ENCODE assay signal across 8 cellular contexts in the genomic region with DNA sequence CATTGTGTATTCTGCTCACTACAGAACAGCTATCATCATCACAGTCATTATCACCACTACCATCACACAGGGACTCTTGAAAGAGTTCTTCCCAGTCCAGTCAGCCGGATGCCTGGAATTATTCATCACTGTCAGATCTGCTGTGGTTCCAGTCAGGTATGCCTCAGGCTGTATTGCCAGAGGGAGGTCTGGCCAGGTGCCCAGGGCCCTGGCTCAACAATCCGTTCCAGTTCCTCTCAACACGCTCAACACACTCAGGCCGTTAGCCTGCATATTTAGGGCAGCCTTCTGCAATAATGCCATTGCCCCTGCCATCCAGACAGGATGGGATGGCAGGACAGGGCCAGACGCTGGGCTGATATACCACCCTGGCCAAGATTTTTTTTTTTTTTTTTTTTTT. TPM values are rescaled to one million over a fixed set of nuclear protein-coding genes. Genes with fewer than 3 reads are reported as not detected.
A peak's percentile ranks its signal among the peaks of the same experiment; 100 is the strongest.
DNase-seq lines count a peak whose midpoint lies in the region; ATAC-seq, FAIRE-seq and TF ChIP-seq lines count a peak whose summit lies in the region.

No MANE protein-coding gene starts in this region.

- H3K9me3 ChIP-seq in A549 (no peaks in the 10 kb centered on the region), adrenal gland (replicated peaks in 1 of 3) (no peaks in the 10 kb centered on the region)

- ATAC-seq in A549: peak; percentile 65 to 70; a peak in 5 of 6 replicates
- no peak for ATAC-seq in GM21717 (IDR thresholded peaks at IDR 0.05; ENCODE audit: unreplicated experiment)
- ATAC-seq in HG03159 (IDR thresholded peaks at IDR 0.05; ENCODE audit: unreplicated experiment): no peak

- POLR2A ChIA-PET in A549 (lab: Yijun Ruan, JAX): interaction anchor here (0.7 kb wide), 1 partner anchor 37 kb away, joined by 6 read pairs; no protein-coding TSS in a partner anchor

- FAIRE-seq in A549 (lab: Jason Lieb, UNC) (no peak), islet of Langerhans (lab: Jason Lieb, UNC) (peak; percentile 86)

- H3K4me1 ChIP-seq in A549 (peaks cover 8% of the 10 kb centered on the region; the same call in 1 of the 3 replicates), adrenal gland (replicated peaks in 1 of 2) (peaks cover 0 to 13% of the 10 kb centered on the region in 2 donors)

- H3K36me3 ChIP-seq in adrenal gland (replicated peaks in 1 of 2): peaks cover 0 to 81% of the 10 kb centered on the region in 2 donors

- TF ChIP-seq EP300 in A549 (IDR thresholded peaks at IDR 0.05): no peak

- TF ChIP-seq POLR2A in A549 (IDR thresholded peaks at IDR 0.05; ENCODE audit: low read length) (no peak), adrenal gland (IDR thresholded peaks at IDR 0.05) (no peak)

- no peak for TF ChIP-seq RAD21 in A549 (conservative IDR thresholded peaks at IDR 0.05 in 1 of 2, IDR thresholded peaks at IDR 0.05 in 1 of 2)

- intact Hi-C loops in adrenal gland (cut with DNase I): no loop called here

- TF ChIP-seq CTCF in A549 (IDR thresholded peaks at IDR 0.05) (no peak), LNCaP clone FGC (IDR thresholded peaks at IDR 0.05; ENCODE audit: control insufficient read depth, extremely low read depth, insufficient read depth) (no peak), adrenal gland (IDR thresholded peaks at IDR 0.05) (no peak)

- DNase-seq in A549 (ENCODE audit: low read depth in 1 of 2, low spot score in 1 of 2): peak; percentile 28 to 31
- peak; percentile 90 for DNase-seq in LNCaP clone FGC (ENCODE audit: low read depth)
- DNase-seq in adrenal gland: peak; percentile 58 to 91 (median 87)
- no peak for DNase-seq in cortex of kidney (lab: John Stamatoyannopoulos, UW)
- DNase-seq in NK-92 treated with Interleukin-12 subunit alpha and Interleukin-12 subunit beta, amount 100 ng/mL, for 24 hours (lab: John Stamatoyannopoulos, UW): no peak

- H3K4me3 ChIP-seq in A549: no peak overlapping the region
- no peak overlapping the region for H3K4me3 ChIP-seq in LNCaP clone FGC (ENCODE audit: low read depth, low read length)
- no peak overlapping the region for H3K4me3 ChIP-seq in adrenal gland

- CTCF ChIA-PET in A549 (lab: Yijun Ruan, JAX): interaction anchor here (0.6 to 1.7 kb wide), 4 partner anchors 15 to 494 kb away, joined by 3 to 4 read pairs (median 4); a partner anchor contains a TSS

- no peak overlapping the region for H3K4me2 ChIP-seq in A549

- H3K27ac ChIP-seq in A549: no peak overlapping the region
- peak overlapping the region in 1 of 5 donors; percentile 55 for H3K27ac ChIP-seq in adrenal gland

- no peaks in the 10 kb centered on the region for H3K27me3 ChIP-seq in adrenal gland

- 68% methylated on average over 5 of the region's 5 CpGs for WGBS in A549 (ENCODE audit: missing lambda C conversion rate)
- WGBS in adrenal gland, 4 donors: 26 to 36% (median 33%) methylated on average over 5 of the region's 5 CpGs

TF ChIP-seq in A549, 52 proteins besides CTCF, POLR2A, EP300 and RAD21:
- TF ChIP-seq ZC3H11A (IDR thresholded peaks at IDR 0.05): no peak
- TF ChIP-seq SMC3 (IDR thresholded peaks at IDR 0.05): no peak
- TF ChIP-seq, protein P1, sequence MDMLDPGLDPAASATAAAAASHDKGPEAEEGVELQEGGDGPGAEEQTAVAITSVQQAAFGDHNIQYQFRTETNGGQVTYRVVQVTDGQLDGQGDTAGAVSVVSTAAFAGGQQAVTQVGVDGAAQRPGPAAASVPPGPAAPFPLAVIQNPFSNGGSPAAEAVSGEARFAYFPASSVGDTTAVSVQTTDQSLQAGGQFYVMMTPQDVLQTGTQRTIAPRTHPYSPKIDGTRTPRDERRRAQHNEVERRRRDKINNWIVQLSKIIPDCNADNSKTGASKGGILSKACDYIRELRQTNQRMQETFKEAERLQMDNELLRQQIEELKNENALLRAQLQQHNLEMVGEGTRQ (IDR thresholded peaks at IDR 0.05): no peak
- TF ChIP-seq, protein P2, sequence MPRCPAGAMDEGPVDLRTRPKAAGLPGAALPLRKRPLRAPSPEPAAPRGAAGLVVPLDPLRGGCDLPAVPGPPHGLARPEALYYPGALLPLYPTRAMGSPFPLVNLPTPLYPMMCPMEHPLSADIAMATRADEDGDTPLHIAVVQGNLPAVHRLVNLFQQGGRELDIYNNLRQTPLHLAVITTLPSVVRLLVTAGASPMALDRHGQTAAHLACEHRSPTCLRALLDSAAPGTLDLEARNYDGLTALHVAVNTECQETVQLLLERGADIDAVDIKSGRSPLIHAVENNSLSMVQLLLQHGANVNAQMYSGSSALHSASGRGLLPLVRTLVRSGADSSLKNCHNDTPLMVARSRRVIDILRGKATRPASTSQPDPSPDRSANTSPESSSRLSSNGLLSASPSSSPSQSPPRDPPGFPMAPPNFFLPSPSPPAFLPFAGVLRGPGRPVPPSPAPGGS (IDR thresholded peaks at IDR 0.05): no peak
- no peak for TF ChIP-seq TFCP2L1 (CRISPR knock-in tag; IDR thresholded peaks at IDR 0.05)
- TF ChIP-seq ZSCAN20 (CRISPR knock-in tag; IDR thresholded peaks at IDR 0.05): no peak
- no peak for TF ChIP-seq TP53 (CRISPR knock-in tag; IDR thresholded peaks at IDR 0.05)
- TF ChIP-seq CEBPB (IDR thresholded peaks at IDR 0.05): no peak
- no peak for TF ChIP-seq RFX5 (IDR thresholded peaks at IDR 0.05)
- no peak for TF ChIP-seq POLR2AphosphoS2 (conservative IDR thresholded peaks at IDR 0.05; ENCODE audit: low read length)
- no peak for TF ChIP-seq FOSL2 (IDR thresholded peaks at IDR 0.05)
- no peak for TF ChIP-seq FOSL2 (CRISPR knock-in tag; IDR thresholded peaks at IDR 0.05)
- TF ChIP-seq, protein P3, sequence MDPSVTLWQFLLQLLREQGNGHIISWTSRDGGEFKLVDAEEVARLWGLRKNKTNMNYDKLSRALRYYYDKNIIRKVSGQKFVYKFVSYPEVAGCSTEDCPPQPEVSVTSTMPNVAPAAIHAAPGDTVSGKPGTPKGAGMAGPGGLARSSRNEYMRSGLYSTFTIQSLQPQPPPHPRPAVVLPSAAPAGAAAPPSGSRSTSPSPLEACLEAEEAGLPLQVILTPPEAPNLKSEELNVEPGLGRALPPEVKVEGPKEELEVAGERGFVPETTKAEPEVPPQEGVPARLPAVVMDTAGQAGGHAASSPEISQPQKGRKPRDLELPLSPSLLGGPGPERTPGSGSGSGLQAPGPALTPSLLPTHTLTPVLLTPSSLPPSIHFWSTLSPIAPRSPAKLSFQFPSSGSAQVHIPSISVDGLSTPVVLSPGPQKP (IDR thresholded peaks at IDR 0.05; ENCODE audit: low read depth, low read length): no peak
- no peak for TF ChIP-seq MAZ (IDR thresholded peaks at IDR 0.05; ENCODE audit: borderline replicate concordance, low read depth, low read length)
- TF ChIP-seq BHLHE40 (IDR thresholded peaks at IDR 0.05; ENCODE audit: low read depth, low read length): no peak
- no peak for TF ChIP-seq NR3C1 (IDR thresholded peaks at IDR 0.05)
- TF ChIP-seq SREBF2 (IDR thresholded peaks at IDR 0.05): no peak
- no peak for TF ChIP-seq CHD4 (IDR thresholded peaks at IDR 0.05; ENCODE audit: borderline replicate concordance)

RNA-seq across cellular contexts. Expression of a gene that starts 28.6 kb away (rescaled TPM):
- polyA plus RNA-seq in A549 (2011; rRNA removed) (0.08 and 0.28 TPM in 2 replicates), A549 (2017; fragmentation: RNase III; extraction: RNeasy Plus Mini Kit Qiagen cat#74134 plus additional on column Dnase treatment) (0.22 to 0.36 TPM (median 0.25 TPM) in 3 replicates), adrenal gland (10 to 100 TPM in 1 of 3 donors, 1 to 10 TPM in 1, under 1 TPM in 1; 0.51 to 14.4 (median 9.1) TPM)
- polyA plus RNA-seq in A549 (2012; cell fraction: cytosol; rRNA removed): 0.38 and 0.41 TPM in 2 replicates
- 2.3 and 3.1 TPM in 2 replicates for polyA plus RNA-seq in A549 (2012; cell fraction: nucleus; rRNA removed)
- polyA minus RNA-seq in A549 (2011; rRNA and poly(A)+ RNA removed): not detected in 2 replicates
- total RNA-seq in adrenal gland: 1 to 10 TPM in 7 of 8 donors, under 1 TPM in 1; 0.54 to 3.7 (median 1.8) TPM

RNA-seq across cellular contexts. Expression of a gene that starts 37.7 kb away (rescaled TPM):
- polyA plus RNA-seq in A549 (2011; rRNA removed): 6.5 and 7.6 TPM in 2 replicates
- 31.1 and 43.7 TPM in 2 replicates for polyA plus RNA-seq in A549 (2012; cell fraction: cytosol; rRNA removed)
- polyA plus RNA-seq in A549 (2012; cell fraction: nucleus; rRNA removed): 43.5 and 68.2 TPM in 2 replicates
- 14.8 to 17.2 TPM (median 16.5 TPM) in 3 replicates for polyA plus RNA-seq in A549 (2017; fragmentation: RNase III; extraction: RNeasy Plus Mini Kit Qiagen cat#74134 plus additional on column Dnase treatment)
- 6.1 and 7.3 TPM in 2 replicates for polyA minus RNA-seq in A549 (2011; rRNA and poly(A)+ RNA removed)
- total RNA-seq in adrenal gland: 10 to 100 TPM; 29.7 to 87.3 (median 55.6) TPM
- polyA plus RNA-seq in adrenal gland: 10 to 100 TPM in 2 of 3 donors, 1 to 10 TPM in 1; 3.6 to 42.1 (median 33.1) TPM

RNA-seq across cellular contexts. Expression of a gene that starts 44.2 kb away (rescaled TPM):
- 25.4 and 27.0 TPM in 2 replicates for polyA plus RNA-seq in A549 (2011; rRNA removed)
- polyA plus RNA-seq in A549 (2012; cell fraction: cytosol; rRNA removed): 28.5 and 35.1 TPM in 2 replicates
- polyA plus RNA-seq in A549 (2012; cell fraction: nucleus; rRNA removed): 60.1 and 82.4 TPM in 2 replicates
- polyA plus RNA-seq in A549 (2017; fragmentation: RNase III; extraction: RNeasy Plus Mini Kit Qiagen cat#74134 plus additional on column Dnase treatment): 22.0 to 22.9 TPM (median 22.5 TPM) in 3 replicates
- 60.2 and 84.9 TPM in 2 replicates for polyA minus RNA-seq in A549 (2011; rRNA and poly(A)+ RNA removed)
- total RNA-seq in adrenal gland: 100 to 1,000 TPM; 100 to 190 (median 121) TPM
- 10 to 100 TPM; 47.6 to 69.5 (median 55.8) TPM for polyA plus RNA-seq in adrenal gland

Comparison
In these comparisons a context has a peak if more than half of its experiments do, and no peak if none do; other contexts are left out.
1. ATAC-seq: peak in A549 (2 of 2); none in GM21717 (single experiment) and HG03159 (single experiment).
2. DNase-seq: peak in A549 (2 of 2), LNCaP clone FGC (single experiment) and adrenal gland (7 of 7); none in cortex of kidney (single experiment) and NK-92 treated with Interleukin-12 subunit alpha and Interleukin-12 subunit beta, amount 100 ng/mL, for 24 hours (single experiment).